Comparison of ENCODE assay signal across 1 cellular context in the genomic region with DNA sequence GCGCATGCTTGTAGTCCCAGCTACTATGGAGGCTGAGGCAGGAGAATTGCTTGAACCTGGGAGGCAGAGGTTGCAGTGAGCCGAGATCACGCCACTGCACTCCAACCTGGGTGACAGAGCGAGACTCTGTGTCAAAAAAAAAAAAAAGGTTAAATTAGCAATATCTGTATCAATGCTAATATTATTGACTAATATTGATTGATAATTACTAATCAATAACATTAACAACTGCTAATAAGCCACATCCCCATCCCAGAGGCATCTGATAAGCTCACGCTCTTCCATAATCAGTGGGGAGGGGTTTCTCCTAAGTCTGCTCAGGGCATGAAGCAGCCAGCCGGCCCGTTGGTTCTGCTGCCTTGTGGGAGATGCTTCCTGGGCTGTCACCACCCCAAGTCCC. TPM values are rescaled to one million over a fixed set of nuclear protein-coding genes. Genes with fewer than 3 reads are reported as not detected.
"Had no signal": no experiment of that assay in that cellular context is flagged by ENCODE, and none has a peak within 500 bp of the region (broad histone marks: within the 10 kb centered on the region; RNA-seq: fewer than 3 reads in every experiment).

No MANE protein-coding gene starts in this region.

RNA-seq across cellular contexts. Expression of gene MYH14, which starts 24.7 kb away (rescaled TPM):
- total RNA-seq: GM23248 had no signal
- polyA plus RNA-seq: GM23248 had no signal
